Comparison of ENCODE assay signal across 8 cellular contexts in genomic region chr12:77746108-77746507, GRCh38.
DNase-seq lines count a peak whose midpoint lies in the region; ATAC-seq and TF ChIP-seq lines count a peak whose summit lies in the region.

No MANE protein-coding gene starts in this region.

- H3K9me3 ChIP-seq in tibial artery, result no peaks in the 10 kb centered on the region

- in situ Hi-C loops in GM13976 (cut with MboI; ENCODE audit: low sequenced_read_pairs, unreplicated experiment), result no loop called here

- intact Hi-C loops in tibial artery (cut with DNase I; ENCODE audit: low total_unique reads), result no loop called here
- intact Hi-C loops in Right ventricle myocardium superior (cut with DNase I), result no loop called here

- no peak overlapping the region for H3K4me3 ChIP-seq in choroid plexus epithelial cell (ENCODE audit: low read depth, low read length)
- H3K4me3 ChIP-seq in tibial artery, result no peak overlapping the region

- DNase-seq in GM13976 (ENCODE audit: low spot score) (peak; percentile 40), NCI-H1417 treated with DMSO at 0.1 percent for 48 hours (lab: John Stamatoyannopoulos, UW) (peak; percentile 97), choroid plexus epithelial cell (ENCODE audit: low read depth) (peak; percentile 74), HPDE6-E6E7 (ENCODE audit: extremely low spot score) (no peak), tibial artery (no peak), islet precursor cell (no peak), Right ventricle myocardium superior (no peak)

- no peaks in the 10 kb centered on the region for H3K36me3 ChIP-seq in tibial artery

- TF ChIP-seq CTCF in GM13976 (IDR thresholded peaks at IDR 0.05; ENCODE audit: borderline replicate concordance, control extremely low read depth, extremely low read depth, insufficient read depth, missing control alignments) (no peak), choroid plexus epithelial cell (conservative IDR thresholded peaks at IDR 0.05; ENCODE audit: low read depth, low read length) (no peak), tibial artery (IDR thresholded peaks at IDR 0.05) (no peak)

- peak; percentile 100 for ATAC-seq in HG02588 (IDR thresholded peaks at IDR 0.05; ENCODE audit: unreplicated experiment)
- ATAC-seq in Right ventricle myocardium superior (ENCODE audit: poor library complexity), result no peak

- no peaks in the 10 kb centered on the region for H3K27me3 ChIP-seq in tibial artery

- H3K27ac ChIP-seq in tibial artery, result no peak overlapping the region

- no peaks in the 10 kb centered on the region for H3K4me1 ChIP-seq in tibial artery

Comparison
In these comparisons a context has a peak if more than half of its experiments do, and no peak if none do; other contexts are left out.
1. DNase-seq: peak in GM13976 (single experiment), NCI-H1417 treated with DMSO at 0.1 percent for 48 hours (single experiment) and choroid plexus epithelial cell (single experiment); none in HPDE6-E6E7 (single experiment), tibial artery (0 of 2), islet precursor cell (single experiment) and Right ventricle myocardium superior (single experiment).